1 cellular context compared by ENCODE assay signal in the genomic region with DNA sequence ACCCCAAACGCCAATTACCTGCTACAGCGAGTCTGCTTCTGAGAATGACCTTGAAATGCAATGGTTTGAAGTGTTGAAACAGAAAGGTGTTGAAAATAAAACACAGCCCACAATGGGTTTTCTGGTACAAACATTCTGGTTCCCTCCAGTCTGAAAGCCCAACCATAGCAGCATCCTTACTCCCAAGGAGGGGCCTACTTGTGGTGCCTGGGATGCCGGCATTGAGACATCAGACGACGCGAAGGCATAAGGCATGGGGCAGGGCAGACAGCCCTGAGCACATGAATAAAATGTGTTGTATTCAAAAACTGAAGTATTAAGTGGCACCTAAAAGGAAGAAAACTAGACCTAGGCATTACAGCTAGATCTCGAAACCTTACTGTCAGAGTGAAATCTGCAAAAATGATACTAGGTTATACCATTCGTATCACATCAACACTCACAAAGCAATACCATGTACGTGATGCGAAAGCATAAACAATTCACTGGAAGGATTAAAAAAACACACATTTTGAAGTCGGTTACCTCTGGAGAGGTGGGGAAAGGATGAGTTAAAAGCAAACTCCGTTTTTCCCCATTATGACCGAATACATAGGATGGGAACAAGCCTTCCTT.
TF ChIP-seq lines count a peak whose summit lies in the region.

No MANE protein-coding gene starts in this region.

TF ChIP-seq in HCT116, 20 proteins besides CTCF, POLR2A, EP300 and RAD21:
- no peak for TF ChIP-seq POLR2AphosphoS5 (IDR thresholded peaks at IDR 0.05; ENCODE audit: low read depth, low read length)
- TF ChIP-seq, protein P1, sequence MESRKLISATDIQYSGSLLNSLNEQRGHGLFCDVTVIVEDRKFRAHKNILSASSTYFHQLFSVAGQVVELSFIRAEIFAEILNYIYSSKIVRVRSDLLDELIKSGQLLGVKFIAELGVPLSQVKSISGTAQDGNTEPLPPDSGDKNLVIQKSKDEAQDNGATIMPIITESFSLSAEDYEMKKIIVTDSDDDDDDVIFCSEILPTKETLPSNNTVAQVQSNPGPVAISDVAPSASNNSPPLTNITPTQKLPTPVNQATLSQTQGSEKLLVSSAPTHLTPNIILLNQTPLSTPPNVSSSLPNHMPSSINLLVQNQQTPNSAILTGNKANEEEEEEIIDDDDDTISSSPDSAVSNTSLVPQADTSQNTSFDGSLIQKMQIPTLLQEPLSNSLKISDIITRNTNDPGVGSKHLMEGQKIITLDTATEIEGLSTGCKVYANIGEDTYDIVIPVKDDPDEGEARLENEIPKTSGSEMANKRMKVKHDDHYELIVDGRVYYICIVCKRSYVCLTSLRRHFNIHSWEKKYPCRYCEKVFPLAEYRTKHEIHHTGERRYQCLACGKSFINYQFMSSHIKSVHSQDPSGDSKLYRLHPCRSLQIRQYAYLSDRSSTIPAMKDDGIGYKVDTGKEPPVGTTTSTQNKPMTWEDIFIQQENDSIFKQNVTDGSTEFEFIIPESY (IDR thresholded peaks at IDR 0.05; ENCODE audit: extremely low read depth, insufficient replicate concordance, low read length), result no peak
- no peak for TF ChIP-seq TCF7L2 (IDR thresholded peaks at IDR 0.05; ENCODE audit: borderline replicate concordance, extremely low read depth, insufficient read depth, insufficient read length)
- TF ChIP-seq FOSL1 (IDR thresholded peaks at IDR 0.05; ENCODE audit: low read depth), result no peak
- no peak for TF ChIP-seq CEBPB (IDR thresholded peaks at IDR 0.05; ENCODE audit: low read depth)
- no peak for TF ChIP-seq SRF (IDR thresholded peaks at IDR 0.05; ENCODE audit: low read depth)
- TF ChIP-seq, protein P2, sequence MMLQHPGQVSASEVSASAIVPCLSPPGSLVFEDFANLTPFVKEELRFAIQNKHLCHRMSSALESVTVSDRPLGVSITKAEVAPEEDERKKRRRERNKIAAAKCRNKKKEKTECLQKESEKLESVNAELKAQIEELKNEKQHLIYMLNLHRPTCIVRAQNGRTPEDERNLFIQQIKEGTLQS (IDR thresholded peaks at IDR 0.05), result no peak
- no peak for TF ChIP-seq EZH2phosphoT487 (IDR thresholded peaks at IDR 0.05; ENCODE audit: borderline replicate concordance)
